35 cellular contexts compared by ENCODE assay signal in genomic region chr1:154485905-154486304, GRCh38. TPM values are rescaled to one million over a fixed set of nuclear protein-coding genes. Genes with fewer than 3 reads are reported as not detected.
DNase-seq lines count a peak whose midpoint lies in the region; ATAC-seq and TF ChIP-seq lines count a peak whose summit lies in the region.
"Had no signal": no experiment of that assay in that cellular context is flagged by ENCODE, and none has a peak within 500 bp of the region (broad histone marks: within the 10 kb centered on the region; RNA-seq: fewer than 3 reads in every experiment).

No MANE protein-coding gene starts in this region.

- H2AFZ ChIP-seq in Loucy (ENCODE audit: low read length) = no peak overlapping the region

- peak overlapping the region in 3 of 5 experiments; percentile 4 to 97 (median 83) for H3K27ac Mint-ChIP-seq in brain
- H3K27ac Mint-ChIP-seq: activated B cell treated with CpG ODN at 0.5 μM for 24 hours; activated CD4-positive, alpha-beta T cell treated with anti-CD3 and anti-CD28 coated beads, Interleukin-2, amount 10 ng/mL, durations not matched to agents 7 days and 5 days; activated naive CD8-positive, alpha-beta T cell treated with anti-CD3 and anti-CD28 coated beads for 36 hours; natural killer cell treated with Interleukin-12 subunit alpha and Interleukin-12 subunit beta and Interleukin-15 and Interleukin-18, amount 100 ng/mL, for 72 hours had no signal

- H3K36me3 ChIP-seq in Loucy (ENCODE audit: insufficient read depth, low read length) = no peaks in the 10 kb centered on the region
- H3K36me3 ChIP-seq in mesodermal cell (ENCODE audit: control insufficient read depth, insufficient read depth, low read length) = no peaks in the 10 kb centered on the region
- peaks cover 14% of the 10 kb centered on the region for H3K36me3 ChIP-seq in suprapubic skin
- H3K36me3 ChIP-seq: colonic mucosa, HAP-1, tibial artery had no signal

- H3K36me3 Mint-ChIP-seq in brain = no peaks in the 10 kb centered on the region
- H3K36me3 Mint-ChIP-seq: activated naive CD8-positive, alpha-beta T cell treated with anti-CD3 and anti-CD28 coated beads for 36 hours; natural killer cell treated with Interleukin-12 subunit alpha and Interleukin-12 subunit beta and Interleukin-15 and Interleukin-18, amount 100 ng/mL, for 72 hours had no signal

- H3K27me3 ChIP-seq in Loucy (ENCODE audit: insufficient read depth, low read length, poor library complexity, severe bottlenecking) = no peaks in the 10 kb centered on the region
- no peaks in the 10 kb centered on the region for H3K27me3 ChIP-seq in suprapubic skin
- H3K27me3 ChIP-seq: colonic mucosa had no signal

- 91 to 96% methylated on average over 4 to 7 of the region's 7 CpGs for WGBS in mesodermal cell (ENCODE audit: insufficient coverage in 2 of 2), 2 experiments
- 43% methylated on average over 7 of the region's 7 CpGs for WGBS in suprapubic skin

- no peaks in the 10 kb centered on the region for H3K9me3 Mint-ChIP-seq in brain
- H3K9me3 Mint-ChIP-seq: activated B cell treated with CpG ODN at 0.5 μM for 24 hours; activated CD4-positive, alpha-beta T cell treated with anti-CD3 and anti-CD28 coated beads, Interleukin-2, amount 10 ng/mL, durations not matched to agents 7 days and 5 days; activated naive CD8-positive, alpha-beta T cell treated with anti-CD3 and anti-CD28 coated beads for 36 hours; activated T-cell treated with anti-CD3 and anti-CD28 coated beads, Interleukin-2, amount 50 U/mL, for 4 hours; natural killer cell treated with Interleukin-12 subunit alpha and Interleukin-12 subunit beta and Interleukin-15 and Interleukin-18, amount 100 ng/mL, for 72 hours had no signal

- no peak for TF ChIP-seq CTCF in Loucy (conservative IDR thresholded peaks at IDR 0.05; ENCODE audit: low read length)
- no peak for TF ChIP-seq CTCF in brain (conservative IDR thresholded peaks at IDR 0.05)
- TF ChIP-seq CTCF in suprapubic skin (IDR thresholded peaks at IDR 0.05) = no peak

- H3K9ac ChIP-seq in Loucy (ENCODE audit: low read depth, low read length, poor library complexity, severe bottlenecking) = no peak overlapping the region

- no peaks in the 10 kb centered on the region for H3K79me2 ChIP-seq in Loucy (ENCODE audit: insufficient read depth, low read length)

- H3K27me3 Mint-ChIP-seq in brain = peaks cover 17% of the 10 kb centered on the region

- no peak for ATAC-seq in HG02610 (IDR thresholded peaks at IDR 0.05; ENCODE audit: unreplicated experiment)
- ATAC-seq: activated T-cell treated with anti-CD3 and anti-CD28 coated beads, Interleukin-2, amount 50 U/mL, for 4 hours; mucosa of descending colon; natural killer cell treated with Interleukin-12 subunit alpha and Interleukin-12 subunit beta and Interleukin-15 and Interleukin-18, amount 100 ng/mL, for 72 hours; stimulated activated naive CD8-positive, alpha-beta T cell treated with anti-CD3 and anti-CD28 coated beads, Interleukin-15, Interleukin-2, amounts not matched to agents 100 U/mL and 50 U/mL, for 24 hours had no signal

- H3K4me3 Mint-ChIP-seq in brain = no peak overlapping the region
- H3K4me3 Mint-ChIP-seq: activated B cell treated with CpG ODN at 0.5 μM for 24 hours; activated CD4-positive, alpha-beta T cell treated with anti-CD3 and anti-CD28 coated beads, Interleukin-2, amount 10 ng/mL, durations not matched to agents 7 days and 5 days; activated naive CD8-positive, alpha-beta T cell treated with anti-CD3 and anti-CD28 coated beads for 36 hours; activated T-cell treated with anti-CD3 and anti-CD28 coated beads, Interleukin-2, amount 50 U/mL, for 4 hours; natural killer cell treated with Interleukin-12 subunit alpha and Interleukin-12 subunit beta and Interleukin-15 and Interleukin-18, amount 100 ng/mL, for 72 hours had no signal

- no peaks in the 10 kb centered on the region for H3K9me2 ChIP-seq in Loucy (replicated peaks; ENCODE audit: low read depth, low read length)

- DNase-seq in suprapubic skin (ENCODE audit: low spot score in 2 of 2) (no peak), NCI-H510A (lab: John Stamatoyannopoulos, UW) (no peak), DMS 273 treated with DMSO at 0.1 percent for 48 hours (lab: John Stamatoyannopoulos, UW) (no peak)
- DNase-seq: activated B cell treated with CpG ODN at 0.5 μM for 24 hours; activated CD4-positive, alpha-beta T cell treated with anti-CD3 and anti-CD28 coated beads, Interleukin-2, amount 10 ng/mL, durations not matched to agents 7 days and 5 days; activated gamma-delta T cell; activated naive CD8-positive, alpha-beta T cell treated with anti-CD3 and anti-CD28 coated beads for 36 hours; activated T-cell treated with anti-CD3 and anti-CD28 coated beads, Interleukin-2, amount 50 U/mL, for 4 hours; anterior cingulate cortex; colonic mucosa; DMS79 treated with DMSO at 0.1 percent for 48 hours; effector CD8-positive, alpha-beta T cell; IMR-90; islet precursor cell; mucosa of descending colon; NCI-H1092; NCI-H187 treated with DMSO at 0.1 percent for 48 hours; NCI-H2171; NCI-H510A treated with DMSO at 0.1 percent for 48 hours; OCI-M1; stimulated activated CD4-positive, alpha-beta T cell treated with anti-CD3 and anti-CD28 coated beads, Interleukin-1b, Interleukin-23, amount 100 ng/mL, for 48 hours; stimulated activated naive CD8-positive, alpha-beta T cell treated with anti-CD3 and anti-CD28 coated beads, Interleukin-15, Interleukin-2, amounts not matched to agents 100 U/mL and 50 U/mL, for 24 hours; T-helper 1 cell; tibial artery had no signal

- no peak overlapping the region for H3K4me3 ChIP-seq in Loucy (ENCODE audit: low read length, poor library complexity, severe bottlenecking)
- no peak overlapping the region for H3K4me3 ChIP-seq in mesodermal cell (ENCODE audit: extremely low read depth, insufficient read depth, low read length, poor library complexity, severe bottlenecking)
- no peak overlapping the region for H3K4me3 ChIP-seq in suprapubic skin
- H3K4me3 ChIP-seq: colonic mucosa, HAP-1, mucosa of descending colon, SK-N-MC, smooth muscle cell, tibial artery had no signal

- H3K4me1 Mint-ChIP-seq in brain = peaks cover 22% of the 10 kb centered on the region
- H3K4me1 Mint-ChIP-seq: activated CD4-positive, alpha-beta T cell treated with anti-CD3 and anti-CD28 coated beads, Interleukin-2, amount 10 ng/mL, durations not matched to agents 7 days and 5 days; activated naive CD8-positive, alpha-beta T cell treated with anti-CD3 and anti-CD28 coated beads for 36 hours had no signal

- H3K4me1 ChIP-seq in Loucy (ENCODE audit: insufficient read depth, low read length, poor library complexity, severe bottlenecking) = peaks cover 36% of the 10 kb centered on the region
- H3K4me1 ChIP-seq in mesodermal cell (ENCODE audit: control insufficient read depth, insufficient read depth, low read length, poor library complexity, severe bottlenecking) = peaks cover 4% of the 10 kb centered on the region
- H3K4me1 ChIP-seq in suprapubic skin = peaks cover 23% of the 10 kb centered on the region
- H3K4me1 ChIP-seq: colonic mucosa, HAP-1 had no signal

- peak overlapping the region; percentile 17 for H3K27ac ChIP-seq in mesodermal cell (ENCODE audit: low read depth, low read length, severe bottlenecking)
- peak overlapping the region; percentile 58 for H3K27ac ChIP-seq in suprapubic skin
- H3K27ac ChIP-seq: colonic mucosa, tibial artery had no signal

- H3K4me2 ChIP-seq in Loucy (ENCODE audit: low read depth, low read length, poor library complexity, severe bottlenecking) = peak overlapping the region; percentile 57
- H3K4me2 ChIP-seq: smooth muscle cell had no signal

- peaks cover 8% of the 10 kb centered on the region; the same call in 1 of the 2 replicates for H3F3A ChIP-seq in Loucy (ENCODE audit: low read depth)

- H4K20me1 ChIP-seq in Loucy (ENCODE audit: insufficient read depth, low read length, poor library complexity, severe bottlenecking) = no peaks in the 10 kb centered on the region

- no peak for TF ChIP-seq POLR2A in suprapubic skin (IDR thresholded peaks at IDR 0.05)

- H3K9me3 ChIP-seq in Loucy (ENCODE audit: insufficient read depth, low read depth, low read length) (no peaks in the 10 kb centered on the region), mesodermal cell (ENCODE audit: control insufficient read depth, low read length) (no peaks in the 10 kb centered on the region), suprapubic skin (no peaks in the 10 kb centered on the region)
- H3K9me3 ChIP-seq: colonic mucosa, HAP-1, mucosa of descending colon, tibial artery had no signal

- no peak for TF ChIP-seq EP300 in suprapubic skin (IDR thresholded peaks at IDR 0.05)

RNA-seq across cellular contexts. Expression of gene TDRD10, which starts 16.1 kb away (rescaled TPM):
- polyA plus RNA-seq in brain (ENCODE audit: insufficient read depth, low read depth, low replicate concordance) = 0.27 TPM
- 1.3 TPM for polyA plus RNA-seq in mesodermal cell (2013, experiment 1 of 2)
- polyA plus RNA-seq in mesodermal cell (2013, experiment 2 of 2) = 2.3 TPM
- total RNA-seq in suprapubic skin = 1 to 10 TPM in 3 of 4 donors, under 1 TPM in 1; 0.72 to 2.6 (median 2.0) TPM
- total RNA-seq: activated B cell treated with CpG ODN at 0.5 μM for 24 hours; activated CD4-positive, alpha-beta T cell treated with anti-CD3 and anti-CD28 coated beads, Interleukin-2, amount 10 ng/mL, durations not matched to agents 7 days and 5 days; activated CD8-positive, alpha-beta memory T cell treated with anti-CD3 and anti-CD28 coated beads for 36 hours; activated naive CD8-positive, alpha-beta T cell treated with anti-CD3 and anti-CD28 coated beads for 36 hours; activated T-cell treated with anti-CD3 and anti-CD28 coated beads, Interleukin-2, amount 50 U/mL, for 4 hours; epithelial cell of proximal tubule; IMR-90; natural killer cell treated with Interleukin-12 subunit alpha and Interleukin-12 subunit beta and Interleukin-15 and Interleukin-18, amount 100 ng/mL, for 72 hours; osteoblast had no signal
- polyA plus RNA-seq: IMR-90 had no signal

RNA-seq across cellular contexts. Expression of gene SHE, which starts 16.3 kb away (rescaled TPM):
- polyA plus RNA-seq in brain (ENCODE audit: insufficient read depth, low read depth, low replicate concordance) = 1.6 TPM
- 8.4 TPM for polyA plus RNA-seq in mesodermal cell (2013, experiment 1 of 2)
- polyA plus RNA-seq in mesodermal cell (2013, experiment 2 of 2) = 6.5 TPM
- total RNA-seq in suprapubic skin = 1 to 10 TPM; 2.0 to 7.3 (median 4.8) TPM
- total RNA-seq: activated CD4-positive, alpha-beta T cell treated with anti-CD3 and anti-CD28 coated beads, Interleukin-2, amount 10 ng/mL, durations not matched to agents 7 days and 5 days; activated CD8-positive, alpha-beta memory T cell treated with anti-CD3 and anti-CD28 coated beads for 36 hours; activated naive CD8-positive, alpha-beta T cell treated with anti-CD3 and anti-CD28 coated beads for 36 hours; IMR-90; osteoblast had no signal
- polyA plus RNA-seq: IMR-90 had no signal
